In the genomic region with DNA sequence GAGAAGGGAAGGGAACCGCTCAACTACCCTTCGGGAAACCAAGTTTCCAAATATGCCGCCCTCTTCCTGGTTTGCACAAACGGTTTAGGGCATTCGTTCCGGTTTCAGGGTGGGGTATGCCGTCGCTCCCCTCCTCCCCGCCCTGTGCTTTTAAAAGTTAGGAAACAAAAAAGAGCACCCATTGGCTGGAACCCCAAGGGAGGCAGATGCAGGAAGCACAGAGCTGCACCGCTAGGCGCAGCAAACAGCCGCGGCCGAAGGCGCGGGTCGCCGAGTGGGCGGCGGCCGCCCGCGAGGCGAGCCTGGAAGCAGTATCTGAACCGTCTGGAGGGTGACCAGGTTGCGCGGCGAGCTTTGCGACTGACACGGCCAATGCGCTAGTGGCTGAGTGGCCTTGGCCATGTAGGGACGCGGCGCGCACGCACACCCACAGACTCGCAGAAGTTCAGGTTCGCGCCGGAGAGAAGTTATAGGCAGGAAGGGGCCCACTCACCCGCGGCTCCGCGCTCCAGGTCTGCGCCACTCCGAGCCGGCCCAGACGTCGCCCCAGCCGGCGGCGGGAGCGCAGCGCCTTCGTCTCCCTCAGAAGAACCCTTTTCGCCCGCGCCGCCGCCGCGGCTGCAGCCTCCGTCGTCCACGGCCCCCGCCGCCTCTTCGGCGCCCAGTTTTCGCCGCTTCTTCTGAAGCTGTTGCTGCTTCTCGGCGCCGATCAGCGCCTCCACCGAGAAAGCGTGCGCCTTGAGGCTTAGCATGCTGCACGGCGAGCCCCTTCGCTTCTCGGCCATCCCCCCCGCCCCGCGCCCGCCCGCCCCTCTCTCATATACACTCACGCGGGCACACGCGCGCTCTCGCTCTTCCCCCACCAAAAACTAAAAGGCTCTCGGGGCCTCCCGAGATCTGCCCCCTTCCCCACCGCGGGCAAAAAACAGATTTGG, we compare ENCODE assay signal across 8 cellular contexts. TPM values are rescaled to one million over a fixed set of nuclear protein-coding genes. Genes with fewer than 3 reads are reported as not detected.
A peak's percentile ranks its signal among the peaks of the same experiment; 100 is the strongest.
DNase-seq lines count a peak whose midpoint lies in the region; ATAC-seq, FAIRE-seq and TF ChIP-seq lines count a peak whose summit lies in the region.

No MANE protein-coding gene starts in this region.

- H3K79me1 ChIP-seq in H9 (ENCODE audit: insufficient read depth, low read depth, low read length, poor library complexity, severe bottlenecking): no peaks in the 10 kb centered on the region

- no peak overlapping the region for H3K9ac ChIP-seq in H9 (ENCODE audit: extremely low read depth, insufficient read length, low read length)

- no peak overlapping the region for H4K5ac ChIP-seq in H9 (ENCODE audit: insufficient read length, low read depth, low read length)

- DNase-seq in H9 (peak; percentile 42), T-helper 17 cell (no peak), fibroblast of the aortic adventitia (ENCODE audit: low read depth) (peak; percentile 88), ovary (peak in 4 of 5 donors; percentile 25 to 65 (median 56)), natural killer cell (no peak), RCC 7860 (ENCODE audit: low spot score) (no peak)

- H4K91ac ChIP-seq in H9 (ENCODE audit: insufficient read length, low read depth, low read length): no peak overlapping the region

- no peak overlapping the region for H3K56ac ChIP-seq in H9 (ENCODE audit: insufficient read length, low read depth, low read length)

- H2BK5ac ChIP-seq in H9 (ENCODE audit: insufficient read length, low read length): no peak overlapping the region

- H2BK20ac ChIP-seq in H9 (ENCODE audit: low read depth, low read length, poor library complexity, severe bottlenecking): no peak overlapping the region

- peaks cover 58% of the 10 kb centered on the region for H3K27me3 ChIP-seq in H9 (ENCODE audit: insufficient read depth, low read length)
- no peaks in the 10 kb centered on the region for H3K27me3 ChIP-seq in ovary

- no peak overlapping the region for H3T11ph ChIP-seq in H9 (ENCODE audit: low read length)

- no peak overlapping the region for H2AK5ac ChIP-seq in H9 (ENCODE audit: insufficient read length, low read length)

- TF ChIP-seq CTCF in H9 (conservative IDR thresholded peaks at IDR 0.05): no peak
- peak; percentile 31 for TF ChIP-seq CTCF in fibroblast of the aortic adventitia (IDR thresholded peaks at IDR 0.05; ENCODE audit: insufficient read depth, low read length)
- no peak for TF ChIP-seq CTCF in ovary (IDR thresholded peaks at IDR 0.05)
- TF ChIP-seq CTCF in natural killer cell (IDR thresholded peaks at IDR 0.05): no peak

- no peaks in the 10 kb centered on the region; a peak in 1 of 7 replicates for H3K36me3 Mint-ChIP-seq in H9 (ENCODE audit: insufficient read depth in 1 of 3, low read depth in 3 of 3)
- H3K36me3 Mint-ChIP-seq in T-helper 17 cell (ENCODE audit: low read depth): peaks cover 4% of the 10 kb centered on the region
- H3K36me3 Mint-ChIP-seq in natural killer cell: peaks cover 27% of the 10 kb centered on the region

- H2AFZ ChIP-seq in H9 (ENCODE audit: low read length): no peak overlapping the region

- no peaks in the 10 kb centered on the region for H3K79me2 ChIP-seq in H9 (ENCODE audit: insufficient read depth, low read length)

- no CpG with 5 or more reads among the region's 97 CpGs for WGBS in H9 (ENCODE audit: extremely low coverage, insufficient read length, low lambda C conversion rate)
- WGBS in ovary, 3 donors: 1 to 4% (median 2%) methylated on average over 96 to 97 of the region's 97 CpGs

- peak overlapping the region; percentile 80 for H3K4me2 ChIP-seq in H9 (ENCODE audit: insufficient read depth, insufficient read length, low read length)

- H3K9me3 ChIP-seq in H9 (ENCODE audit: control insufficient read depth, low read depth, low read length) (no peaks in the 10 kb centered on the region), T-helper 17 cell (ENCODE audit: control insufficient read depth, low read length, poor library complexity, severe bottlenecking) (no peaks in the 10 kb centered on the region), ovary (no peaks in the 10 kb centered on the region)

- peaks cover 0 to 5% of the 10 kb centered on the region in 2 experiments; a peak in 2 of 5 replicates for H3K9me3 Mint-ChIP-seq in H9
- H3K9me3 Mint-ChIP-seq in natural killer cell: peaks cover 0 to 5% of the 10 kb centered on the region in 2 donors

- H2BK120ac ChIP-seq in H9 (ENCODE audit: low read depth, low read length, poor library complexity, severe bottlenecking): no peak overlapping the region

- no peak for TF ChIP-seq POLR2A in ovary (IDR thresholded peaks at IDR 0.05)

- H3K36me3 ChIP-seq in ovary: no peaks in the 10 kb centered on the region

- H3K4me1 ChIP-seq in H9 (ENCODE audit: insufficient read depth, low read length) (no peaks in the 10 kb centered on the region; the same call in 1 of the 2 replicates), ovary (ENCODE audit: insufficient read depth) (no peaks in the 10 kb centered on the region)

- H3K23me2 ChIP-seq in H9 (ENCODE audit: insufficient read length, low read depth, low read length, poor library complexity, severe bottlenecking): peaks cover 22% of the 10 kb centered on the region

- no peak overlapping the region for H4K8ac ChIP-seq in H9 (replicated peaks; ENCODE audit: insufficient read length, low read depth, low read length)

- H2BK15ac ChIP-seq in H9 (ENCODE audit: low read depth, low read length): no peak overlapping the region

- H3K27ac Mint-ChIP-seq in H9 (no peak overlapping the region), T-helper 17 cell (no peak overlapping the region), natural killer cell (no peak overlapping the region)

- intact Hi-C loops in ovary (cut with DNase I): no loop called here
- intact Hi-C loops in natural killer cell (cut with micrococcal nuclease): no loop called here

- peak overlapping the region; percentile 7 for H3K18ac ChIP-seq in H9 (ENCODE audit: insufficient read length, low read depth, low read length)

- H3K4ac ChIP-seq in H9 (ENCODE audit: low read depth, low read length): no peak overlapping the region

- ATAC-seq in T-helper 17 cell (no peak), natural killer cell (no peak), GM18867 (IDR thresholded peaks at IDR 0.05; ENCODE audit: unreplicated experiment) (no peak)
- ATAC-seq in activated CD4-positive, CD25-positive, alpha-beta regulatory T cell treated with anti-CD3 and anti-CD28 coated beads, Interleukin-2, amount 50 U/mL, for 24 hours: no peak

- H3K4me3 ChIP-seq in fibroblast of the aortic adventitia (ENCODE audit: low read depth, low read length) (peak overlapping the region; percentile 71), ovary (peak overlapping the region; percentile 57)

- peak overlapping the region; percentile 81 to 95 for H3K4me3 Mint-ChIP-seq in H9
- H3K4me3 Mint-ChIP-seq in T-helper 17 cell: peak overlapping the region; percentile 26
- no peak overlapping the region for H3K4me3 Mint-ChIP-seq in natural killer cell

- H3K14ac ChIP-seq in H9 (ENCODE audit: insufficient read depth, low read length): no peak overlapping the region

- H3K27ac ChIP-seq in H9 (ENCODE audit: insufficient read length, low read depth, low read length) (no peak overlapping the region), ovary (peak overlapping the region; percentile 55 to 76)

- TF ChIP-seq EP300 in ovary (IDR thresholded peaks at IDR 0.05): no peak

- H3K4me1 Mint-ChIP-seq in H9 (peaks cover 17 to 35% of the 10 kb centered on the region in 2 experiments), T-helper 17 cell (peaks cover 4% of the 10 kb centered on the region), natural killer cell (no peaks in the 10 kb centered on the region)

- H3K23ac ChIP-seq in H9 (ENCODE audit: insufficient read length, low read depth, low read length): no peak overlapping the region

- FAIRE-seq in RCC 7860 (lab: Jason Lieb, UNC): no peak

- no peak overlapping the region for H2BK12ac ChIP-seq in H9 (ENCODE audit: insufficient read length, low read depth, low read length)

- H3K27me3 Mint-ChIP-seq in H9 (ENCODE audit: low read depth) (peaks cover 97% of the 10 kb centered on the region), T-helper 17 cell (peaks cover 61% of the 10 kb centered on the region), natural killer cell (ENCODE audit: low read depth in 2 of 2) (peaks cover 51 to 52% of the 10 kb centered on the region in 2 donors)

- no peaks in the 10 kb centered on the region for H4K20me1 ChIP-seq in H9 (ENCODE audit: control insufficient read depth, insufficient read depth, insufficient read length)

RNA-seq across cellular contexts. Expression of a gene that starts 0.7 kb away (rescaled TPM):
- total RNA-seq in H9 (2021) (0.02 TPM in 1 of 2 replicates, not detected in the other), T-helper 17 cell (not detected), fibroblast of the aortic adventitia (ENCODE audit: low replicate concordance) (16.1 and 27.1 TPM in 2 replicates), ovary (10 to 100 TPM in 1 of 7 donors, 1 to 10 TPM in 6; 1.3 to 13.3 (median 5.4) TPM), natural killer cell (not detected)
- polyA plus RNA-seq in ovary: 1 to 10 TPM; 1.5 to 7.2 TPM

Comparison
In these comparisons a context has a peak if more than half of its experiments do, and no peak if none do; other contexts are left out.
1. DNase-seq: peak in H9 (single experiment), fibroblast of the aortic adventitia (single experiment) and ovary (4 of 5); none in T-helper 17 cell (0 of 3), natural killer cell (single experiment) and RCC 7860 (single experiment).